ENCODE assay signal across 29 cellular contexts in the genomic region with DNA sequence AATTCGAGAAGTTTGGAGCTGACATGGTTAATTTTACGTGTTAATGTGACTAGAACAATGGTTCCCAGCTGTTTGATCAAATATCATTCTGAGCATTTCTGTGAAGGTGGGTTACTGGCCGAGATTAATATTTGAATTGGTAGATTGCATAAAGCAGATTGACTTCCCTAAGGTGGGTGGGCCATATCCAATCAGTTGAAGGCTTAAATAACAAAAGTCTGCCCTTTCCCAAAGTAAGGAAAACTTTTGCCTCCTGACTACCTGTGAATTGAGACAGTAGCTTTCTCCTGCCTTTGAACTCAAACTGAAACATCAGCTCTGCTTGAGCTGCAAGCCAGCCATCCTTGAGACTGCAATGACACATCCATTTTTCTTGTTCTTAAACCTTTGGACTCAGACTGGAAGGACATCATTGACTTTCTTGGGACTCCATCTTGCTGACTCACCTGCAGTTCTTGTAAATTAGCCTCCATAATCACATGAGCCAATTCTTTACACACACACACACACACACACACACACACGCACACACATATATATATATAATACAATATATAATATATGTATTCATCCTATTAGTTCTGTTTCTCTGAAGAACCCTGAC.
"Had no signal": no experiment of that assay in that cellular context is flagged by ENCODE, and none has a peak within 500 bp of the region (broad histone marks: within the 10 kb centered on the region; RNA-seq: fewer than 3 reads in every experiment).

No MANE protein-coding gene starts in this region.

- ATAC-seq: activated T-cell treated with anti-CD3 and anti-CD28 coated beads, Interleukin-2, amount 50 U/mL, for 72 hours; gastroesophageal sphincter; heart right ventricle; WTC11 had no signal

- H3K27ac ChIP-seq: brain microvascular endothelial cell, coronary artery, dorsolateral prefrontal cortex, esophagus muscularis mucosa, gastroesophageal sphincter, heart right ventricle, VCaP had no signal

- H3K27me3 ChIP-seq: brain microvascular endothelial cell, dorsolateral prefrontal cortex, esophagus muscularis mucosa, gastroesophageal sphincter, heart right ventricle had no signal

- H3K9me3 ChIP-seq: esophagus muscularis mucosa, gastroesophageal sphincter had no signal

- DNase-seq: activated CD4-positive, alpha-beta memory T cell treated with anti-CD3 and anti-CD28 coated beads, Interleukin-2, amount 10 ng/mL, durations not matched to agents 7 days and 5 days; activated CD4-positive, alpha-beta T cell treated with anti-CD3 and anti-CD28 coated beads for 1 hour; activated CD4-positive, alpha-beta T cell treated with anti-CD3 and anti-CD28 coated beads for 4 hours; activated CD4-positive, alpha-beta T cell treated with anti-CD3 and anti-CD28 coated beads, Interleukin-2, amount 10 ng/mL, durations not matched to agents 7 days and 5 days; activated CD4-positive, alpha-beta T cell treated with anti-CD3 and anti-CD28 coated beads, Interleukin-2, amount 50 U/mL, for 4 hours; activated CD8-positive, alpha-beta memory T cell treated with anti-CD3 and anti-CD28 coated beads, Interleukin-2, amount 50 U/mL, for 48 hours; activated gamma-delta T cell; activated naive CD4-positive, alpha-beta T cell; activated naive CD4-positive, alpha-beta T cell treated with anti-CD3 and anti-CD28 coated beads, Interleukin-2, amount 10 ng/mL, durations not matched to agents 7 days and 5 days; activated T-cell treated with anti-CD3 and anti-CD28 coated beads for 4 hours; activated T-cell treated with anti-CD3 and anti-CD28 coated beads, Interleukin-2, amount 50 U/mL, for 24 hours; activated T-cell treated with anti-CD3 and anti-CD28 coated beads, Interleukin-2, amount 50 U/mL, for 72 hours; amniotic stem cell; anterior cingulate cortex; brain microvascular endothelial cell; dorsolateral prefrontal cortex; effector memory CD4-positive, alpha-beta T cell; endodermal cell; erythroblast; foreskin melanocyte; heart right ventricle; T-helper 2 cell had no signal

- H3K4me3 ChIP-seq: coronary artery, dorsolateral prefrontal cortex, esophagus muscularis mucosa, gastroesophageal sphincter, heart right ventricle had no signal

- FAIRE-seq: astrocyte, bronchial epithelial cell had no signal

- H3K36me3 ChIP-seq: brain microvascular endothelial cell, esophagus muscularis mucosa, gastroesophageal sphincter, heart right ventricle had no signal

- H3K4me1 ChIP-seq: esophagus muscularis mucosa, gastroesophageal sphincter, heart right ventricle had no signal
